ENCODE assay signal across 12 cellular contexts in the genomic region with DNA sequence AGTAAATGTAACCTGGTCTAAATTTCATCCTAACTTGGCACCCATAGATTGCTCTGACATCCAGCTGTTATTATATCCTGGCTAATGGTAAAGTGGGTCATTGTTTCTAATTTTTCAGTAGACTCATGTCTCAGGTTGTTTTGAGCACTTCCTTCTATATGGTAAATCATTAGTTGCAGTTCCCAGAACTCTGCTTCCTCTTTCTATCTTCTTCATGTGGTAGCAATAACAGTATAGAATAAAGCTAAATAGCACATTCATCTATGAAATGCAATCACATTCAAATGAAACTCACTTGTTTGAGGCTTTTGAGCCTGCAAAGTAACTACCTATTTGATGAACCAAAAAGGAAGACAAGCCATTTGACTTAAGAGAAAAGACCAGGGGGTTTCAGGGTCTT.
DNase-seq lines count a peak whose midpoint lies in the region; ATAC-seq and TF ChIP-seq lines count a peak whose summit lies in the region.
"Had no signal": no experiment of that assay in that cellular context is flagged by ENCODE, and none has a peak within 500 bp of the region (broad histone marks: within the 10 kb centered on the region; RNA-seq: fewer than 3 reads in every experiment).

No MANE protein-coding gene starts in this region.

- peak overlapping the region; percentile 7 for H3K27ac Mint-ChIP-seq in activated T-helper 2 cell treated with anti-CD3 and anti-CD28 coated beads, Interferon-gamma antibody, Interleukin-2, Interleukin-4, amounts not matched to agents 10 μg/mL and 5 μg/mL and 100 μg/mL, durations not matched to agents 14 hours and 24 hours and 36 hours

- H3K27ac ChIP-seq in caudate nucleus (ENCODE audit: low read depth, low read length) (no peak overlapping the region), left lung (no peak overlapping the region)
- H3K27ac ChIP-seq: heart left ventricle had no signal

- H3K4me1 Mint-ChIP-seq in activated T-helper 2 cell treated with anti-CD3 and anti-CD28 coated beads, Interferon-gamma antibody, Interleukin-2, Interleukin-4, amounts not matched to agents 10 μg/mL and 5 μg/mL and 100 μg/mL, durations not matched to agents 14 hours and 24 hours and 36 hours (ENCODE audit: low read depth) = peaks cover 11% of the 10 kb centered on the region

- TF ChIP-seq CTCF in left lung (IDR thresholded peaks at IDR 0.05) = no peak

- no peak overlapping the region for H3K4me3 Mint-ChIP-seq in activated T-helper 2 cell treated with anti-CD3 and anti-CD28 coated beads, Interferon-gamma antibody, Interleukin-2, Interleukin-4, amounts not matched to agents 10 μg/mL and 5 μg/mL and 100 μg/mL, durations not matched to agents 14 hours and 24 hours and 36 hours (ENCODE audit: low read depth)

- no peaks in the 10 kb centered on the region for H3K36me3 ChIP-seq in left lung
- H3K36me3 ChIP-seq: heart left ventricle had no signal

- no peaks in the 10 kb centered on the region for H3K36me3 Mint-ChIP-seq in activated T-helper 2 cell treated with anti-CD3 and anti-CD28 coated beads, Interferon-gamma antibody, Interleukin-2, Interleukin-4, amounts not matched to agents 10 μg/mL and 5 μg/mL and 100 μg/mL, durations not matched to agents 14 hours and 24 hours and 36 hours (ENCODE audit: low read depth)

- no peak for DNase-seq in activated T-helper 2 cell treated with anti-CD3 and anti-CD28 coated beads, Interferon-gamma antibody, Interleukin-2, Interleukin-4, amounts not matched to agents 10 μg/mL and 5 μg/mL and 100 μg/mL, durations not matched to agents 14 hours and 24 hours and 36 hours (ENCODE audit: low spot score)
- DNase-seq in activated CD4-positive, alpha-beta T cell treated with anti-CD3 and anti-CD28 coated beads for 1 hour = no peak
- no peak for DNase-seq in caudate nucleus (lab: John Stamatoyannopoulos, UW)
- DNase-seq in left lung = no peak
- DNase-seq: activated gamma-delta T cell, cortex of kidney, heart left ventricle, NCI-H748 treated with DMSO at 0.1 percent for 48 hours had no signal

- H3K9me3 ChIP-seq in left lung = no peaks in the 10 kb centered on the region
- H3K9me3 ChIP-seq: heart left ventricle had no signal

- H3K4me3 ChIP-seq in left lung = no peak overlapping the region
- H3K4me3 ChIP-seq: heart left ventricle had no signal

- peaks cover 0 to 12% of the 10 kb centered on the region in 2 donors for H3K4me1 ChIP-seq in left lung

- H3K27me3 ChIP-seq in left lung = no peaks in the 10 kb centered on the region
- H3K27me3 ChIP-seq: heart left ventricle had no signal

- no peaks in the 10 kb centered on the region for H3K9me3 Mint-ChIP-seq in activated T-helper 2 cell treated with anti-CD3 and anti-CD28 coated beads, Interferon-gamma antibody, Interleukin-2, Interleukin-4, amounts not matched to agents 10 μg/mL and 5 μg/mL and 100 μg/mL, durations not matched to agents 14 hours and 24 hours and 36 hours

- intact Hi-C loops in activated T-helper 2 cell treated with anti-CD3 and anti-CD28 coated beads, Interferon-gamma antibody, Interleukin-2, Interleukin-4, amounts not matched to agents 10 μg/mL and 5 μg/mL and 100 μg/mL, durations not matched to agents 14 hours and 24 hours and 36 hours (cut with micrococcal nuclease) = no loop called here
- intact Hi-C loops in left lung (cut with DNase I) = no loop called here

- ATAC-seq in GM18867 (IDR thresholded peaks at IDR 0.05; ENCODE audit: unreplicated experiment) (peak; percentile 54), GM21576 (IDR thresholded peaks at IDR 0.05; ENCODE audit: unreplicated experiment) (peak; percentile 50), HG03442 (IDR thresholded peaks at IDR 0.05; ENCODE audit: unreplicated experiment) (peak; percentile 44), GM21737 (IDR thresholded peaks at IDR 0.05; ENCODE audit: unreplicated experiment) (no peak), left lung (no peak)
- ATAC-seq: heart left ventricle had no signal

- H3K27me3 Mint-ChIP-seq in activated T-helper 2 cell treated with anti-CD3 and anti-CD28 coated beads, Interferon-gamma antibody, Interleukin-2, Interleukin-4, amounts not matched to agents 10 μg/mL and 5 μg/mL and 100 μg/mL, durations not matched to agents 14 hours and 24 hours and 36 hours (ENCODE audit: low read depth) = no peaks in the 10 kb centered on the region

Comparison
In these comparisons a context has a peak if more than half of its experiments do, and no peak if none do; other contexts are left out.
1. ATAC-seq: peak in GM18867 (single experiment), GM21576 (single experiment) and HG03442 (single experiment); none in GM21737 (single experiment) and left lung (single experiment).